ENCODE assay signal across 30 cellular contexts in the genomic region with DNA sequence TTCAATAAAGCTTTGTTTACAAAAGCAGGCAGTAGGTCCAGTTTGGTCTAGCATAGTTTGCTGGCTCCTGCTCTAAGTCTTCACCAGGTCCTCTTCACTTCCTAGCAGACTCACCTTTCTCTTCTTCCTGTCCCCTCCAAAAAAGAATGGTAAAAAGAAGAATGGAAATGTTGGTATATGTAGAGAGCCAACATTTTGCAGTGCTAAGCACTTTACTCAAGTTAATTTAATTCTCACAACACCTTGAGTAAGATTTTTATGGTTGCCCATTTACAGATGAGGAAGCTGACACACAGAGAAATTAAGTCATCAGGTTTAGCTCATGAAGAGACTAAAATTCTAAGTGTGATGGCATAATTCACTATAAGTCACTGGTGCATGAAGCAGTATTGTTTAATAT.
"Had no signal": no experiment of that assay in that cellular context is flagged by ENCODE, and none has a peak within 500 bp of the region (broad histone marks: within the 10 kb centered on the region; RNA-seq: fewer than 3 reads in every experiment).

No MANE protein-coding gene starts in this region.

- FAIRE-seq: colon had no signal

- H3K27me3 ChIP-seq: ascending aorta, brain microvascular endothelial cell, esophagus muscularis mucosa, gastrocnemius medialis had no signal

- H3K27ac ChIP-seq: ascending aorta, brain microvascular endothelial cell, esophagus muscularis mucosa, foreskin keratinocyte, gastrocnemius medialis had no signal

- H3K9me3 ChIP-seq: ascending aorta, esophagus muscularis mucosa, gastrocnemius medialis had no signal

- DNase-seq: activated CD4-positive, alpha-beta memory T cell treated with anti-CD3 and anti-CD28 coated beads for 36 hours; activated CD4-positive, alpha-beta T cell treated with anti-CD3 and anti-CD28 coated beads for 36 hours; activated CD4-positive, alpha-beta T cell treated with anti-CD3 and anti-CD28 coated beads, Interleukin-2, amount 10 ng/mL, durations not matched to agents 24 days and 14 days; activated CD4-positive, CD25-positive, alpha-beta regulatory T cell; activated CD4-positive, CD25-positive, alpha-beta regulatory T cell treated with anti-CD3 and anti-CD28 coated beads, Interleukin-2, amount 50 U/mL, for 72 hours; activated CD8-positive, alpha-beta memory T cell treated with anti-CD3 and anti-CD28 coated beads, Interleukin-2, amount 10 ng/mL, durations not matched to agents 7 days and 5 days; activated CD8-positive, alpha-beta memory T cell treated with anti-CD3 and anti-CD28 coated beads, Interleukin-2, amount 50 U/mL, for 4 hours; activated CD8-positive, alpha-beta T cell treated with anti-CD3 and anti-CD28 coated beads, Interleukin-2, amount 10 ng/mL, durations not matched to agents 7 days and 5 days; activated gamma-delta T cell; activated naive CD4-positive, alpha-beta T cell; activated naive CD4-positive, alpha-beta T cell treated with anti-CD3 and anti-CD28 coated beads, Interleukin-2, amount 10 ng/mL, durations not matched to agents 7 days and 5 days; activated naive CD8-positive, alpha-beta T cell treated with anti-CD3 and anti-CD28 coated beads, Interleukin-2, amount 10 ng/mL, durations not matched to agents 7 days and 5 days; activated T-cell treated with anti-CD3 and anti-CD28 coated beads, Interleukin-2, amount 50 U/mL, for 24 hours; activated T-cell treated with anti-CD3 and anti-CD28 coated beads, Interleukin-2, amount 50 U/mL, for 72 hours; brain microvascular endothelial cell; caudate nucleus; cortex of kidney; dermis blood vessel endothelial cell; effector CD4-positive, alpha-beta T cell; effector memory CD8-positive, alpha-beta T cell; erythroblast; foreskin keratinocyte; gastrocnemius medialis; T-helper 1 cell; T-helper 17 cell; T1000 had no signal

- H3K4me1 ChIP-seq: ascending aorta, esophagus muscularis mucosa, foreskin keratinocyte, gastrocnemius medialis had no signal

- ATAC-seq: activated CD4-positive, alpha-beta T cell treated with anti-CD3 and anti-CD28 coated beads for 36 hours; activated CD8-positive, alpha-beta memory T cell treated with anti-CD3 and anti-CD28 coated beads, Interleukin-2, amount 10 ng/mL, durations not matched to agents 7 days and 5 days; activated CD8-positive, alpha-beta T cell treated with anti-CD3 and anti-CD28 coated beads, Interleukin-2, amount 10 ng/mL, durations not matched to agents 7 days and 5 days; activated naive CD4-positive, alpha-beta T cell treated with anti-CD3 and anti-CD28 coated beads, Interleukin-2, amount 50 U/mL, for 72 hours; effector memory CD8-positive, alpha-beta T cell; foreskin keratinocyte; gastrocnemius medialis; T-helper 17 cell had no signal

- H3K36me3 ChIP-seq: ascending aorta, brain microvascular endothelial cell, esophagus muscularis mucosa, gastrocnemius medialis had no signal

- H3K4me3 ChIP-seq: ascending aorta, esophagus muscularis mucosa, gastrocnemius medialis had no signal
